Comparison of ENCODE assay signal across 15 cellular contexts in genomic region chr13:67299072-67299635, GRCh38.
A peak's percentile ranks its signal among the peaks of the same experiment; 100 is the strongest.
DNase-seq lines count a peak whose midpoint lies in the region; ATAC-seq and TF ChIP-seq lines count a peak whose summit lies in the region.
"Had no signal": no experiment of that assay in that cellular context is flagged by ENCODE, and none has a peak within 500 bp of the region (broad histone marks: within the 10 kb centered on the region; RNA-seq: fewer than 3 reads in every experiment).

No MANE protein-coding gene starts in this region.

- DNase-seq in AG10803 (ENCODE audit: low read depth) = peak; percentile 86
- peak; percentile 0 for DNase-seq in M059J (ENCODE audit: low read depth)
- no peak for DNase-seq in chondrocyte (ENCODE audit: low spot score)
- DNase-seq in kidney glomerular epithelial cell (lab: John Stamatoyannopoulos, UW) = peak; percentile 94
- no peak for DNase-seq in T-helper 2 cell treated with Interferon-gamma antibody and Interleukin-4, amounts not matched to agents 5 μg/mL and 100 μg/mL, for 36 hours (ENCODE audit: low spot score)
- DNase-seq: activated CD4-positive, alpha-beta T cell treated with anti-CD3 and anti-CD28 coated beads for 48 hours; MM.1S; mucosa of descending colon; stimulated activated CD4-positive, alpha-beta T cell treated with anti-CD3 and anti-CD28 coated beads, Interleukin-4, amount 100 ng/mL, for 24 hours; stimulated activated naive CD4-positive, alpha-beta T cell had no signal

- peaks cover 16% of the 10 kb centered on the region for H3K4me1 Mint-ChIP-seq in chondrocyte (ENCODE audit: low read depth)
- no peaks in the 10 kb centered on the region for H3K4me1 Mint-ChIP-seq in T-helper 2 cell treated with Interferon-gamma antibody and Interleukin-4, amounts not matched to agents 5 μg/mL and 100 μg/mL, for 36 hours (ENCODE audit: low read depth)
- H3K4me1 Mint-ChIP-seq in stimulated activated memory B cell treated with anti-CD40 and anti-IgM and Interleukin-4, amounts not matched to agents 10 μg/mL and 1 μg/mL and 100 μg/mL, for 72 hours = no peaks in the 10 kb centered on the region
- H3K4me1 Mint-ChIP-seq: activated T-helper 17 cell treated with anti-CD3 and anti-CD28 coated beads, Interleukin-2, amount 50 U/mL, for 72 hours had no signal

- no peaks in the 10 kb centered on the region for H3K36me3 Mint-ChIP-seq in chondrocyte (ENCODE audit: low read depth)
- H3K36me3 Mint-ChIP-seq in T-helper 2 cell treated with Interferon-gamma antibody and Interleukin-4, amounts not matched to agents 5 μg/mL and 100 μg/mL, for 36 hours (ENCODE audit: low read depth) = no peaks in the 10 kb centered on the region
- H3K36me3 Mint-ChIP-seq in stimulated activated memory B cell treated with anti-CD40 and anti-IgM and Interleukin-4, amounts not matched to agents 10 μg/mL and 1 μg/mL and 100 μg/mL, for 72 hours = no peaks in the 10 kb centered on the region
- H3K36me3 Mint-ChIP-seq: brain had no signal

- H3K27me3 Mint-ChIP-seq in chondrocyte (ENCODE audit: low read depth) = no peaks in the 10 kb centered on the region
- H3K27me3 Mint-ChIP-seq in T-helper 2 cell treated with Interferon-gamma antibody and Interleukin-4, amounts not matched to agents 5 μg/mL and 100 μg/mL, for 36 hours (ENCODE audit: low read depth) = no peaks in the 10 kb centered on the region
- no peaks in the 10 kb centered on the region for H3K27me3 Mint-ChIP-seq in stimulated activated memory B cell treated with anti-CD40 and anti-IgM and Interleukin-4, amounts not matched to agents 10 μg/mL and 1 μg/mL and 100 μg/mL, for 72 hours
- H3K27me3 Mint-ChIP-seq: activated T-helper 17 cell treated with anti-CD3 and anti-CD28 coated beads, Interleukin-2, amount 50 U/mL, for 72 hours; brain had no signal

- H3K4me3 Mint-ChIP-seq in chondrocyte (ENCODE audit: unreplicated experiment) = no peak overlapping the region
- H3K4me3 Mint-ChIP-seq in T-helper 2 cell treated with Interferon-gamma antibody and Interleukin-4, amounts not matched to agents 5 μg/mL and 100 μg/mL, for 36 hours = no peak overlapping the region
- H3K4me3 Mint-ChIP-seq in stimulated activated memory B cell treated with anti-CD40 and anti-IgM and Interleukin-4, amounts not matched to agents 10 μg/mL and 1 μg/mL and 100 μg/mL, for 72 hours = no peak overlapping the region
- H3K4me3 Mint-ChIP-seq: activated T-helper 17 cell treated with anti-CD3 and anti-CD28 coated beads, Interleukin-2, amount 50 U/mL, for 72 hours; brain had no signal

- H3K4me3 ChIP-seq in AG10803 (ENCODE audit: low read length) = no peak overlapping the region
- H3K4me3 ChIP-seq: mucosa of descending colon had no signal

- TF ChIP-seq CTCF in AG10803 (conservative IDR thresholded peaks at IDR 0.05; ENCODE audit: low read length) = no peak
- TF ChIP-seq CTCF in chondrocyte (IDR thresholded peaks at IDR 0.05) = no peak

- H3K9me3 Mint-ChIP-seq in chondrocyte (ENCODE audit: low read depth) = peaks cover 6% of the 10 kb centered on the region
- H3K9me3 Mint-ChIP-seq in T-helper 2 cell treated with Interferon-gamma antibody and Interleukin-4, amounts not matched to agents 5 μg/mL and 100 μg/mL, for 36 hours = no peaks in the 10 kb centered on the region
- no peaks in the 10 kb centered on the region for H3K9me3 Mint-ChIP-seq in stimulated activated memory B cell treated with anti-CD40 and anti-IgM and Interleukin-4, amounts not matched to agents 10 μg/mL and 1 μg/mL and 100 μg/mL, for 72 hours

- H3K27ac Mint-ChIP-seq in chondrocyte (ENCODE audit: unreplicated experiment) = peak overlapping the region; percentile 60
- H3K27ac Mint-ChIP-seq in T-helper 2 cell treated with Interferon-gamma antibody and Interleukin-4, amounts not matched to agents 5 μg/mL and 100 μg/mL, for 36 hours = no peak overlapping the region
- no peak overlapping the region for H3K27ac Mint-ChIP-seq in stimulated activated memory B cell treated with anti-CD40 and anti-IgM and Interleukin-4, amounts not matched to agents 10 μg/mL and 1 μg/mL and 100 μg/mL, for 72 hours
- H3K27ac Mint-ChIP-seq: activated T-helper 17 cell treated with anti-CD3 and anti-CD28 coated beads, Interleukin-2, amount 50 U/mL, for 72 hours had no signal

- ATAC-seq in GM21529 (IDR thresholded peaks at IDR 0.05; ENCODE audit: unreplicated experiment) = no peak
- ATAC-seq in GM21717 (IDR thresholded peaks at IDR 0.05; ENCODE audit: unreplicated experiment) = no peak
- no peak for ATAC-seq in stimulated activated memory B cell treated with anti-CD40 and anti-IgM and Interleukin-4, amounts not matched to agents 10 μg/mL and 1 μg/mL and 100 μg/mL, for 72 hours
- ATAC-seq: activated T-helper 17 cell treated with anti-CD3 and anti-CD28 coated beads, Interleukin-2, amount 50 U/mL, for 72 hours; mucosa of descending colon had no signal

Comparison
In these comparisons a context has a peak if more than half of its experiments do, and no peak if none do; other contexts are left out.
1. DNase-seq: peak in AG10803 (single experiment), M059J (single experiment) and kidney glomerular epithelial cell (single experiment); none in chondrocyte (single experiment) and T-helper 2 cell treated with Interferon-gamma antibody and Interleukin-4, amounts not matched to agents 5 μg/mL and 100 μg/mL, for 36 hours (single experiment).